ENCODE assay signal across 22 cellular contexts in the genomic region with DNA sequence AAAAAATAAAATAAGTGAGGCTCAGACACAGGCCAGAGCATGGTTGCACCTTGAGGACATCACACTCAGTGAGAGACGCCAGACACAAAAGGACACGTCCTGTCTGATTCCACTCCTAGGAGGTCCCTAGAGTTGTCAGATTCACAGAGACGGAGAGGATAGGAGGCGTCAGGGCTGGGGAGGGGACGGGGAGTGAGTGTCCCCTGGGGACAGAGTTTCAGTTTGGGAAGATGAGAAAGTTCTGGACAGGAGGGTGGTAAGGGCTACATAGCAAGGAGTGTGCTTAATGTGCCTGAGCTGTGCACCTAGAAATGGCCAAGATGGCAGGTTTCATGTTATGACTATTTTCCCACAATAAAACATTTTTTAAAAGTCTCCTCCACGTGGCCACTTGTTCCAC. TPM values are rescaled to one million over a fixed set of nuclear protein-coding genes. Genes with fewer than 3 reads are reported as not detected.
DNase-seq lines count a peak whose midpoint lies in the region; ATAC-seq and TF ChIP-seq lines count a peak whose summit lies in the region.
"Had no signal": no experiment of that assay in that cellular context is flagged by ENCODE, and none has a peak within 500 bp of the region (broad histone marks: within the 10 kb centered on the region; RNA-seq: fewer than 3 reads in every experiment).

No MANE protein-coding gene starts in this region.

- CTCF ChIA-PET in activated CD4-positive, alpha-beta memory T cell treated with anti-CD3 and anti-CD28 coated beads for 36 hours (lab: Charles Lee): interaction anchor here (1.2 to 2.8 kb wide), 2 partner anchors 9 to 135 kb away, joined by 3 to 8 read pairs; no protein-coding TSS in a partner anchor
- CTCF ChIA-PET in activated CD4-positive, alpha-beta memory T cell treated with anti-CD3 and anti-CD28 coated beads, Interleukin-2, amount 10 ng/mL, durations not matched to agents 7 days and 5 days (lab: Charles Lee): interaction anchor here (0.6 to 1.0 kb wide), 2 partner anchors 14 to 170 kb away, joined by 4 read pairs; partner anchors contain the start of gene WDR18
- CTCF ChIA-PET in IMR-90 (lab: Yijun Ruan, JAX): no interaction called here

- no peak overlapping the region for H3K14ac ChIP-seq in IMR-90 (replicated peaks; ENCODE audit: low read depth, low read length)

- H3K36me3 ChIP-seq in IMR-90 (ENCODE audit: control insufficient read depth, insufficient read depth, low read length): peaks cover 12% of the 10 kb centered on the region; the same call in 1 of the 2 replicates

- peaks cover 31% of the 10 kb centered on the region for H3K27me3 Mint-ChIP-seq in activated CD4-positive, alpha-beta memory T cell treated with anti-CD3 and anti-CD28 coated beads for 36 hours
- peaks cover 34% of the 10 kb centered on the region for H3K27me3 Mint-ChIP-seq in activated CD4-positive, alpha-beta memory T cell treated with anti-CD3 and anti-CD28 coated beads, Interleukin-2, amount 10 ng/mL, durations not matched to agents 7 days and 5 days
- peaks cover 22 to 25% (median 25%) of the 10 kb centered on the region in 3 donors for H3K27me3 Mint-ChIP-seq in immature natural killer cell (ENCODE audit: low read depth in 3 of 3)

- H3K9me3 Mint-ChIP-seq in activated CD4-positive, alpha-beta memory T cell treated with anti-CD3 and anti-CD28 coated beads for 36 hours: no peaks in the 10 kb centered on the region
- no peaks in the 10 kb centered on the region for H3K9me3 Mint-ChIP-seq in activated CD4-positive, alpha-beta memory T cell treated with anti-CD3 and anti-CD28 coated beads, Interleukin-2, amount 10 ng/mL, durations not matched to agents 7 days and 5 days
- H3K9me3 Mint-ChIP-seq in immature natural killer cell: no peaks in the 10 kb centered on the region
- H3K9me3 Mint-ChIP-seq: GM23338 had no signal

- H3K23ac ChIP-seq in IMR-90 (ENCODE audit: low read depth, low read length): no peak overlapping the region

- no peak overlapping the region for H4K5ac ChIP-seq in IMR-90 (ENCODE audit: low read depth, low read length)

- DNase-seq in activated CD4-positive, alpha-beta memory T cell treated with anti-CD3 and anti-CD28 coated beads for 36 hours: no peak
- DNase-seq in activated CD4-positive, alpha-beta memory T cell treated with anti-CD3 and anti-CD28 coated beads, Interleukin-2, amount 10 ng/mL, durations not matched to agents 7 days and 5 days: no peak
- no peak for DNase-seq in IMR-90
- no peak for DNase-seq in immature natural killer cell
- DNase-seq in activated CD8-positive, alpha-beta memory T cell treated with anti-CD3 and anti-CD28 coated beads for 24 hours: no peak
- DNase-seq in NCI-H2196 (lab: John Stamatoyannopoulos, UW; ENCODE audit: unreplicated experiment): no peak
- DNase-seq: CD4-positive, CD25-positive, alpha-beta regulatory T cell; EL; GF-D8; MV-4-11; NCI-H1105 treated with DMSO at 0.1 percent for 48 hours; NCI-H2029 treated with DMSO at 0.1 percent for 48 hours; NCI-H2171 treated with DMSO at 0.1 percent for 48 hours; NCI-H526 had no signal

- no peak overlapping the region for H2BK20ac ChIP-seq in IMR-90 (ENCODE audit: low read depth, low read length)

- no peak overlapping the region for H2BK15ac ChIP-seq in IMR-90 (ENCODE audit: low read depth, low read length)

- H3K79me1 ChIP-seq in IMR-90 (ENCODE audit: low read depth in 1 of 2, low read length in 2 of 2): no peaks in the 10 kb centered on the region

- no TSS peak for BruUV-seq in IMR-90 (replicated peaks; lab: Mats Ljungman, UMichigan)

- peaks cover 5% of the 10 kb centered on the region for H3K4me1 ChIP-seq in IMR-90 (ENCODE audit: control insufficient read depth, insufficient read depth, low read length)

- no peak for TF ChIP-seq RAD21 in IMR-90 (IDR thresholded peaks at IDR 0.05; ENCODE audit: low read length)

- no peak overlapping the region for H3K4ac ChIP-seq in IMR-90 (ENCODE audit: low read depth, low read length)

- in situ Hi-C loops in IMR-90 (cut with MboI; ENCODE audit: low sequenced_read_pairs): loop anchor here (5.0 kb wide), 1 partner anchor 141 kb away; the partner anchor contains the start of gene CFD

- H3K4me2 ChIP-seq in IMR-90 (ENCODE audit: low read depth, low read length): no peak overlapping the region
- H3K4me2 ChIP-seq: GM23338 had no signal

- no peak overlapping the region for H3K56ac ChIP-seq in IMR-90 (ENCODE audit: extremely low read depth, insufficient read depth, low read length)

- peak overlapping the region; percentile 3 for H3K27ac Mint-ChIP-seq in activated CD4-positive, alpha-beta memory T cell treated with anti-CD3 and anti-CD28 coated beads for 36 hours
- H3K27ac Mint-ChIP-seq in activated CD4-positive, alpha-beta memory T cell treated with anti-CD3 and anti-CD28 coated beads, Interleukin-2, amount 10 ng/mL, durations not matched to agents 7 days and 5 days: no peak overlapping the region
- H3K27ac Mint-ChIP-seq in immature natural killer cell: peak overlapping the region in 4 of 6 donors; percentile 30 to 65 (median 48)
- H3K27ac Mint-ChIP-seq: CD4-positive, CD25-positive, alpha-beta regulatory T cell; GM23338 had no signal

- 41% methylated on average over 4 of the region's 6 CpGs; no CpG with 5 or more reads in 1 of the 2 experiments for WGBS in IMR-90 (ENCODE audit: extremely low coverage in 2 of 2, insufficient read length in 1 of 2), 2 experiments

- intact Hi-C loops in activated CD4-positive, alpha-beta memory T cell treated with anti-CD3 and anti-CD28 coated beads for 36 hours (cut with micrococcal nuclease): no loop called here
- intact Hi-C loops in IMR-90 (cut with micrococcal nuclease): no loop called here

- H3K36me3 Mint-ChIP-seq in activated CD4-positive, alpha-beta memory T cell treated with anti-CD3 and anti-CD28 coated beads for 36 hours: peaks cover 3% of the 10 kb centered on the region
- peaks cover 2% of the 10 kb centered on the region for H3K36me3 Mint-ChIP-seq in activated CD4-positive, alpha-beta memory T cell treated with anti-CD3 and anti-CD28 coated beads, Interleukin-2, amount 10 ng/mL, durations not matched to agents 7 days and 5 days (ENCODE audit: low read depth)
- H3K36me3 Mint-ChIP-seq in immature natural killer cell: no peaks in the 10 kb centered on the region
- H3K36me3 Mint-ChIP-seq: CD4-positive, CD25-positive, alpha-beta regulatory T cell had no signal

- TF ChIP-seq POLR2A in IMR-90 (IDR thresholded peaks at IDR 0.05; ENCODE audit: low read depth, low read length): no peak

- H3K4me3 Mint-ChIP-seq in activated CD4-positive, alpha-beta memory T cell treated with anti-CD3 and anti-CD28 coated beads for 36 hours: no peak overlapping the region
- H3K4me3 Mint-ChIP-seq in activated CD4-positive, alpha-beta memory T cell treated with anti-CD3 and anti-CD28 coated beads, Interleukin-2, amount 10 ng/mL, durations not matched to agents 7 days and 5 days: no peak overlapping the region
- H3K4me3 Mint-ChIP-seq in immature natural killer cell: peak overlapping the region in 1 of 5 donors; percentile 24
- H3K4me3 Mint-ChIP-seq: GM23338 had no signal

- no peak overlapping the region for H4K8ac ChIP-seq in IMR-90 (ENCODE audit: low read depth in 2 of 2, low read length in 2 of 2)

- TF ChIP-seq CTCF in IMR-90 (conservative IDR thresholded peaks at IDR 0.05; ENCODE audit: low read depth, low read length): no peak

- H3K9ac ChIP-seq in IMR-90 (ENCODE audit: low read depth, low read length): no peak overlapping the region

- H3K27ac ChIP-seq in IMR-90 (ENCODE audit: insufficient read depth, low read length): no peak overlapping the region
- H3K27ac ChIP-seq: SJSA1 had no signal

- no peak overlapping the region for H2BK120ac ChIP-seq in IMR-90 (ENCODE audit: low read depth, low read length)

- H3K9me1 ChIP-seq in IMR-90 (ENCODE audit: insufficient read depth, low read length): no peaks in the 10 kb centered on the region

- no peak overlapping the region for H2AK5ac ChIP-seq in IMR-90 (ENCODE audit: low read depth, low read length)

- no peak overlapping the region for H3K18ac ChIP-seq in IMR-90 (ENCODE audit: low read depth, low read length)

- dilution Hi-C loops in IMR-90 (cut with HindIII; ENCODE audit: low sequenced_read_pairs, unreplicated experiment): no loop called here

- H2AFZ ChIP-seq in IMR-90 (replicated peaks; ENCODE audit: low read length, poor library complexity): no peak overlapping the region
- H2AFZ ChIP-seq: GM23338 had no signal

- H3K9me3 ChIP-seq in IMR-90 (ENCODE audit: control insufficient read depth, insufficient read depth, low read length): no peaks in the 10 kb centered on the region
- H3K9me3 ChIP-seq: HAP-1 had no signal

- H3K4me1 Mint-ChIP-seq in activated CD4-positive, alpha-beta memory T cell treated with anti-CD3 and anti-CD28 coated beads for 36 hours (ENCODE audit: low read depth): peaks cover 15% of the 10 kb centered on the region
- H3K4me1 Mint-ChIP-seq in activated CD4-positive, alpha-beta memory T cell treated with anti-CD3 and anti-CD28 coated beads, Interleukin-2, amount 10 ng/mL, durations not matched to agents 7 days and 5 days: peaks cover 14% of the 10 kb centered on the region
- peaks cover 4 to 14% of the 10 kb centered on the region in 2 donors for H3K4me1 Mint-ChIP-seq in immature natural killer cell

- peaks cover 44% of the 10 kb centered on the region for H3K27me3 ChIP-seq in IMR-90 (ENCODE audit: control insufficient read depth, insufficient read depth, low read length)

- POLR2A ChIA-PET in activated CD4-positive, alpha-beta memory T cell treated with anti-CD3 and anti-CD28 coated beads for 36 hours (lab: Charles Lee): no interaction called here
- POLR2A ChIA-PET in activated CD4-positive, alpha-beta memory T cell treated with anti-CD3 and anti-CD28 coated beads, Interleukin-2, amount 10 ng/mL, durations not matched to agents 7 days and 5 days (lab: Charles Lee): no interaction called here
- POLR2A ChIA-PET in IMR-90 (lab: Charles Lee; ENCODE audit: unreplicated experiment): interaction anchor here (0.6 kb wide), 2 partner anchors 13 to 1077 kb away, joined by 3 to 4 read pairs; no protein-coding TSS in a partner anchor

- ATAC-seq in IMR-90 (ENCODE audit: low read depth) (no peak), GM21515 (IDR thresholded peaks at IDR 0.05; ENCODE audit: unreplicated experiment) (no peak)
- ATAC-seq: GM23338, Right ventricle myocardium inferior had no signal

- no peak overlapping the region for H4K91ac ChIP-seq in IMR-90 (ENCODE audit: insufficient read depth, low read depth, low read length)

- no peak overlapping the region for H2AK9ac ChIP-seq in IMR-90 (replicated peaks; ENCODE audit: low read depth, low read length, poor library complexity)

- no peak overlapping the region for H2BK5ac ChIP-seq in IMR-90 (ENCODE audit: low read depth, low read length, poor library complexity, severe bottlenecking)

- H4K20me1 ChIP-seq in IMR-90 (ENCODE audit: insufficient read depth, low read length): 0 out of 2 replicates have a peak, but pooled peaks cover 11% of the 10 kb centered on the region

- H3K4me3 ChIP-seq in IMR-90 (ENCODE audit: insufficient read depth, low read depth, low read length): no peak overlapping the region
- H3K4me3 ChIP-seq: GM23338, HAP-1, SJSA1 had no signal

RNA-seq across cellular contexts. Expression of gene GRIN3B, which starts 2.2 kb away (rescaled TPM):
- not detected for total RNA-seq in activated CD4-positive, alpha-beta memory T cell treated with anti-CD3 and anti-CD28 coated beads for 36 hours
- under 1 TPM in 1 of 2 experiments, not detected in 1; 0.08 TPM for total RNA-seq in activated CD4-positive, alpha-beta memory T cell treated with anti-CD3 and anti-CD28 coated beads, Interleukin-2, amount 10 ng/mL, durations not matched to agents 7 days and 5 days
- total RNA-seq in IMR-90 (2012; rRNA removed): under 0.01 and 0.28 TPM in 2 replicates
- polyA plus RNA-seq in IMR-90 (2012; rRNA removed) (0.91 and 1.8 TPM in 2 replicates), immature natural killer cell (not detected)
- 1.0 and 2.6 TPM in 2 replicates for polyA plus RNA-seq in IMR-90 (2012; cell fraction: cytosol; rRNA removed)
- 6.9 and 13.4 TPM in 2 replicates for polyA plus RNA-seq in IMR-90 (2012; cell fraction: nucleus; rRNA removed; ENCODE audit: low replicate concordance)
- total RNA-seq: A673; CD4-positive, CD25-positive, alpha-beta regulatory T cell; OCI-LY7; SJSA1 had no signal
- polyA plus RNA-seq: CD4-positive, CD25-positive, alpha-beta regulatory T cell had no signal

RNA-seq across cellular contexts. Expression of gene WDR18, which starts 13.9 kb away (rescaled TPM):
- 10 to 100 TPM; 73.3 to 75.8 TPM for total RNA-seq in activated CD4-positive, alpha-beta memory T cell treated with anti-CD3 and anti-CD28 coated beads for 36 hours
- 10 to 100 TPM; 42.0 to 44.3 TPM for total RNA-seq in activated CD4-positive, alpha-beta memory T cell treated with anti-CD3 and anti-CD28 coated beads, Interleukin-2, amount 10 ng/mL, durations not matched to agents 7 days and 5 days
- 37.1 and 38.9 TPM in 2 replicates for total RNA-seq in IMR-90 (2012; rRNA removed)
- polyA plus RNA-seq in IMR-90 (2012; rRNA removed) (56.9 and 74.5 TPM in 2 replicates), immature natural killer cell (100 to 1,000 TPM in 1 of 3 donors, 10 to 100 TPM in 2; 60.5 to 116 (median 70.9) TPM)
- polyA plus RNA-seq in IMR-90 (2012; cell fraction: cytosol; rRNA removed): 28.1 and 66.5 TPM in 2 replicates
- polyA plus RNA-seq in IMR-90 (2012; cell fraction: nucleus; rRNA removed; ENCODE audit: low replicate concordance): 114 and 350 TPM in 2 replicates

RNA-seq across cellular contexts. Expression of gene TMEM259, which starts 22.9 kb away (rescaled TPM):
- 100 to 1,000 TPM; 107 to 109 TPM for total RNA-seq in activated CD4-positive, alpha-beta memory T cell treated with anti-CD3 and anti-CD28 coated beads for 36 hours
- total RNA-seq in activated CD4-positive, alpha-beta memory T cell treated with anti-CD3 and anti-CD28 coated beads, Interleukin-2, amount 10 ng/mL, durations not matched to agents 7 days and 5 days: 100 to 1,000 TPM; 181 TPM
- total RNA-seq in IMR-90 (2012; rRNA removed): 22.6 and 26.4 TPM in 2 replicates
- polyA plus RNA-seq in IMR-90 (2012; rRNA removed) (153 and 181 TPM in 2 replicates), immature natural killer cell (100 to 1,000 TPM in 1 of 3 donors, 10 to 100 TPM in 2; 45.6 to 102 (median 61.1) TPM)
- 88.4 and 194 TPM in 2 replicates for polyA plus RNA-seq in IMR-90 (2012; cell fraction: cytosol; rRNA removed)
- polyA plus RNA-seq in IMR-90 (2012; cell fraction: nucleus; rRNA removed; ENCODE audit: low replicate concordance): 867 and 2,100 TPM in 2 replicates

RNA-seq across cellular contexts. Expression of gene RNU6-2, which starts 23.3 kb away (rescaled TPM):
- not detected for total RNA-seq in activated CD4-positive, alpha-beta memory T cell treated with anti-CD3 and anti-CD28 coated beads for 36 hours
- not detected for total RNA-seq in activated CD4-positive, alpha-beta memory T cell treated with anti-CD3 and anti-CD28 coated beads, Interleukin-2, amount 10 ng/mL, durations not matched to agents 7 days and 5 days
- total RNA-seq in IMR-90 (2012; rRNA removed): not detected in 2 replicates
- polyA plus RNA-seq in IMR-90 (2012; rRNA removed) (not detected in 2 replicates), immature natural killer cell (not detected)
- not detected in 2 replicates for polyA plus RNA-seq in IMR-90 (2012; cell fraction: cytosol; rRNA removed)
- not detected in 2 replicates for polyA plus RNA-seq in IMR-90 (2012; cell fraction: nucleus; rRNA removed; ENCODE audit: low replicate concordance)
- total RNA-seq: A673; CD4-positive, CD25-positive, alpha-beta regulatory T cell; GM23338; OCI-LY7; Right ventricle myocardium inferior; SJSA1 had no signal
- polyA plus RNA-seq: BJ; CD4-positive, CD25-positive, alpha-beta regulatory T cell; GM23338 had no signal

RNA-seq across cellular contexts. Expression of gene CNN2, which starts 28.3 kb away (rescaled TPM):
- total RNA-seq in activated CD4-positive, alpha-beta memory T cell treated with anti-CD3 and anti-CD28 coated beads for 36 hours: 100 to 1,000 TPM; 123 to 130 TPM
- 100 to 1,000 TPM; 513 to 519 TPM for total RNA-seq in activated CD4-positive, alpha-beta memory T cell treated with anti-CD3 and anti-CD28 coated beads, Interleukin-2, amount 10 ng/mL, durations not matched to agents 7 days and 5 days
- 270 and 272 TPM in 2 replicates for total RNA-seq in IMR-90 (2012; rRNA removed)
- polyA plus RNA-seq in IMR-90 (2012; rRNA removed) (385 and 395 TPM in 2 replicates), immature natural killer cell (100 to 1,000 TPM; 227 to 382 (median 255) TPM)
- polyA plus RNA-seq in IMR-90 (2012; cell fraction: cytosol; rRNA removed): 751 and 1,323 TPM in 2 replicates
- polyA plus RNA-seq in IMR-90 (2012; cell fraction: nucleus; rRNA removed; ENCODE audit: low replicate concordance): 398 and 523 TPM in 2 replicates
